8 cellular contexts compared by ENCODE assay signal in genomic region chr21:45405819-45406762, GRCh38. TPM values are rescaled to one million over a fixed set of nuclear protein-coding genes. Genes with fewer than 3 reads are reported as not detected.
DNase-seq lines count a peak whose midpoint lies in the region; ATAC-seq and TF ChIP-seq lines count a peak whose summit lies in the region.

No MANE protein-coding gene starts in this region.

- H3K4me2 ChIP-seq in PC-3 (ENCODE audit: low read length): peak overlapping the region; percentile 88

- no peaks in the 10 kb centered on the region for H3F3A ChIP-seq in PC-3 (ENCODE audit: low read length, unreplicated experiment)

- CTCF ChIA-PET in BJ (lab: Yijun Ruan, JAX) (interaction anchor here (1.2 to 1.6 kb wide), 2 partner anchors 44 to 112 kb away, joined by 3 to 5 read pairs; no protein-coding TSS in a partner anchor), PC-3 (lab: Charles Lee) (interaction anchor here (0.5 to 1.6 kb wide), 2 partner anchors 22 to 268 kb away, joined by 3 to 9 read pairs; no protein-coding TSS in a partner anchor)

- H3K9me2 ChIP-seq in PC-3 (replicated peaks; ENCODE audit: low read length): no peaks in the 10 kb centered on the region

- no TSS peak for BruUV-seq in PC-3 (replicated peaks; lab: Mats Ljungman, UMichigan)

- POLR2A ChIA-PET in BJ (lab: Charles Lee) (interaction anchor here (0.5 kb wide), 1 partner anchor 118 kb away, joined by 3 read pairs; the partner anchor contains the start of gene POFUT2), PC-3 (lab: Charles Lee; ENCODE audit: unreplicated experiment) (interaction anchor here (0.6 to 0.7 kb wide), 2 partner anchors 77 to 715 kb away, joined by 3 to 4 read pairs; no protein-coding TSS in a partner anchor)

- H3K4me1 ChIP-seq in PC-3 (ENCODE audit: insufficient read depth, low read length): peaks cover 49% of the 10 kb centered on the region

- peak overlapping the region; percentile 20 to 52 for H3K4me3 Mint-ChIP-seq in effector memory CD8-positive, alpha-beta T cell
- peak overlapping the region; percentile 69 for H3K4me3 Mint-ChIP-seq in natural killer cell

- peaks cover 5% of the 10 kb centered on the region; the same call in 1 of the 2 replicates for H4K20me1 ChIP-seq in PC-3 (ENCODE audit: low read length)

- peaks cover 4% of the 10 kb centered on the region for H3K36me3 Mint-ChIP-seq in effector memory CD8-positive, alpha-beta T cell (ENCODE audit: insufficient read depth)
- peaks cover 8% of the 10 kb centered on the region for H3K36me3 Mint-ChIP-seq in natural killer cell

- intact Hi-C loops in PC-3 (cut with micrococcal nuclease): loop anchor here (1.0 kb wide), 1 partner anchor 114 kb away; no protein-coding TSS in a partner anchor
- intact Hi-C loops in natural killer cell (cut with micrococcal nuclease): no loop called here
- intact Hi-C loops in left colon (cut with DNase I, micrococcal nuclease): no loop called here

- TF ChIP-seq CTCF in BJ (IDR thresholded peaks at IDR 0.05; ENCODE audit: insufficient read depth, low read depth, low read length): no peak
- no peak for TF ChIP-seq CTCF in PC-3 (conservative IDR thresholded peaks at IDR 0.05; ENCODE audit: low read depth, low read length)
- no peak for TF ChIP-seq CTCF in natural killer cell (IDR thresholded peaks at IDR 0.05)

- peak overlapping the region; percentile 77 for H3K9ac ChIP-seq in PC-3 (ENCODE audit: low read length)

- H3K27me3 ChIP-seq in BJ (ENCODE audit: control insufficient read depth, insufficient read depth, low read length): no peaks in the 10 kb centered on the region
- H3K27me3 ChIP-seq in PC-3 (ENCODE audit: low read length): no peaks in the 10 kb centered on the region

- peaks cover 6% of the 10 kb centered on the region; the same call in 1 of the 2 replicates for H3K9me3 ChIP-seq in PC-3 (ENCODE audit: low read length)

- H3K27ac Mint-ChIP-seq in effector memory CD8-positive, alpha-beta T cell: no peak overlapping the region
- H3K27ac Mint-ChIP-seq in natural killer cell: no peak overlapping the region

- H3K36me3 ChIP-seq in BJ (ENCODE audit: control insufficient read depth, insufficient read depth, low read length) (no peaks in the 10 kb centered on the region; the same call in none of the 2 replicates), PC-3 (ENCODE audit: low read depth, low read length) (no peaks in the 10 kb centered on the region; the same call in 1 of the 2 replicates)

- peak overlapping the region; percentile 38 for H2AFZ ChIP-seq in PC-3 (ENCODE audit: low read length)

- peaks cover 0 to 5% of the 10 kb centered on the region in 2 donors for H3K9me3 Mint-ChIP-seq in effector memory CD8-positive, alpha-beta T cell
- H3K9me3 Mint-ChIP-seq in natural killer cell: peaks cover 0 to 5% of the 10 kb centered on the region in 2 donors

- H3K79me2 ChIP-seq in PC-3 (ENCODE audit: low read length): peaks cover 51% of the 10 kb centered on the region

- H3K27me3 Mint-ChIP-seq in effector memory CD8-positive, alpha-beta T cell: peaks cover 49 to 86% of the 10 kb centered on the region in 2 donors
- H3K27me3 Mint-ChIP-seq in natural killer cell (ENCODE audit: low read depth in 2 of 2): peaks cover 45 to 47% of the 10 kb centered on the region in 2 donors

- peak overlapping the region; percentile 51 for H3K4me3 ChIP-seq in BJ (ENCODE audit: low read depth, low read length)
- peak overlapping the region; percentile 68 for H3K4me3 ChIP-seq in PC-3 (ENCODE audit: low read length)

- DNase-seq in BJ (ENCODE audit: low read depth) (no peak), PC-3 (peak; percentile 63), natural killer cell (no peak), NCI-H510A treated with DMSO at 0.1 percent for 48 hours (lab: John Stamatoyannopoulos, UW) (no peak), cerebellum (ENCODE audit: low spot score) (no peak), NCI-H774 (lab: John Stamatoyannopoulos, UW) (no peak), left colon (no peak)
- DNase-seq in effector memory CD8-positive, alpha-beta T cell: no peak

- ATAC-seq in PC-3 (peak; percentile 29), natural killer cell (peak in 1 of 3 donors; percentile 22), left colon (no peak)
- no peak for ATAC-seq in effector memory CD8-positive, alpha-beta T cell (replicated peaks)

- peak overlapping the region; percentile 30 for H3K27ac ChIP-seq in PC-3 (ENCODE audit: low read length)

- H3K4me1 Mint-ChIP-seq in effector memory CD8-positive, alpha-beta T cell (ENCODE audit: low read depth in 2 of 2): peaks cover 11 to 13% of the 10 kb centered on the region in 2 donors
- peaks cover 13 to 19% of the 10 kb centered on the region in 2 donors for H3K4me1 Mint-ChIP-seq in natural killer cell

RNA-seq across cellular contexts. Expression of gene COL18A1, which starts 1.1 kb away (rescaled TPM):
- polyA plus RNA-seq in BJ (2011; rRNA removed): 50.5 and 99.7 TPM in 2 replicates
- polyA minus RNA-seq in BJ (2011; rRNA and poly(A)+ RNA removed): 13.6 and 20.9 TPM in 2 replicates
- total RNA-seq in PC-3 (2014; rRNA removed) (77.0 and 85.5 TPM in 2 replicates), natural killer cell (10 to 100 TPM; 12.3 to 22.3 (median 12.7) TPM), cerebellum (25.2 TPM), left colon (10 to 100 TPM; 10.6 to 17.0 TPM)
